15 cellular contexts compared by ENCODE assay signal in the genomic region with DNA sequence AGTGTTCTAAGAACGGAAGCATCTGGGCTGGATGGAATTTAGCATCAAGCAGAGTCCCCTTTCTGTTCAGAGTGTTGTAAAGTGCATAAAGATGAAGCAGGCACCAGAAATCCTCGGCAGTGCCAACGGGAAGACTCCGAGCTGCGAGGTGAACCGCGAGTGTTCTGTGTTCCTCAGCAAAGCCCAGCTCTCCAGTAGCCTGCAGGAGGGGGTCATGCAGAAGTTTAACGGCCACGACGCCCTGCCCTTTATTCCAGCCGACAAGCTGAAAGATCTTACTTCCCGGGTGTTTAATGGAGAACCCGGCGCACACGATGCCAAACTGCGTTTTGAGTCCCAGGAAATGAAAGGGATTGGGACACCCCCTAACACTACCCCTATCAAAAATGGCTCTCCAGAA. TPM values are rescaled to one million over a fixed set of nuclear protein-coding genes. Genes with fewer than 3 reads are reported as not detected.
DNase-seq lines count a peak whose midpoint lies in the region; ATAC-seq and TF ChIP-seq lines count a peak whose summit lies in the region.
"Had no signal": no experiment of that assay in that cellular context is flagged by ENCODE, and none has a peak within 500 bp of the region (broad histone marks: within the 10 kb centered on the region; RNA-seq: fewer than 3 reads in every experiment).

No MANE protein-coding gene starts in this region.

- H3K27me3 ChIP-seq in breast epithelium (no peaks in the 10 kb centered on the region), Panc1 (ENCODE audit: control insufficient read depth, insufficient read depth, low read length) (no peaks in the 10 kb centered on the region), lower lobe of right lung (ENCODE audit: low read depth) (no peaks in the 10 kb centered on the region), upper lobe of right lung (no peaks in the 10 kb centered on the region), gastroesophageal sphincter (no peaks in the 10 kb centered on the region)
- H3K27me3 ChIP-seq: BLaER1 had no signal

- BruUV-seq in MCF 10A (replicated peaks; lab: Mats Ljungman, UMichigan) = TSS peak; percentile 88
- BruUV-seq in Panc1 (replicated peaks; lab: Mats Ljungman, UMichigan) = TSS peak; percentile 79

- no peak overlapping the region for H3K27ac ChIP-seq in breast epithelium
- no peak overlapping the region for H3K27ac ChIP-seq in Panc1 (ENCODE audit: low read length)
- peak overlapping the region; percentile 66 for H3K27ac ChIP-seq in lower lobe of right lung
- H3K27ac ChIP-seq in upper lobe of right lung = peak overlapping the region; percentile 49
- H3K27ac ChIP-seq in gastroesophageal sphincter = no peak overlapping the region
- H3K27ac ChIP-seq: BLaER1, KMS-11 had no signal

- TF ChIP-seq POLR2A in breast epithelium (IDR thresholded peaks at IDR 0.05) (no peak), gastroesophageal sphincter (IDR thresholded peaks at IDR 0.05) (no peak)

- no peaks in the 10 kb centered on the region for H3K4me1 ChIP-seq in breast epithelium
- H3K4me1 ChIP-seq in Panc1 (ENCODE audit: control insufficient read depth, insufficient read depth, low read length) = peaks cover 10% of the 10 kb centered on the region; the same call in 1 of the 2 replicates
- peaks cover 21% of the 10 kb centered on the region for H3K4me1 ChIP-seq in lower lobe of right lung
- no peaks in the 10 kb centered on the region for H3K4me1 ChIP-seq in upper lobe of right lung
- H3K4me1 ChIP-seq in gastroesophageal sphincter = peaks cover 0 to 4% (median 0%) of the 10 kb centered on the region in 3 donors

- H3K27me3 Mint-ChIP-seq in MCF 10A (ENCODE audit: insufficient read depth, unreplicated experiment) = no peaks in the 10 kb centered on the region

- no peak for TF ChIP-seq EP300 in gastroesophageal sphincter (IDR thresholded peaks at IDR 0.05)

- no peaks in the 10 kb centered on the region for H3K9me3 Mint-ChIP-seq in MCF 10A (ENCODE audit: unreplicated experiment)
- H3K9me3 Mint-ChIP-seq: GM23338 had no signal

- POLR2A ChIA-PET in MCF 10A (lab: Yijun Ruan, JAX) = interaction anchor here (1.3 to 2.0 kb wide), 3 partner anchors 8 to 44 kb away, joined by 4 to 7 read pairs (median 7); partner anchors contain the start of gene LETM1
- POLR2A ChIA-PET in Panc1 (lab: Charles Lee) = no interaction called here

- in situ Hi-C loops in Panc1 (cut with HindIII; ENCODE audit: low pct_unique_long_range_greater_than_20kb, low sequenced_read_pairs) = no loop called here

- TF ChIP-seq CTCF in MCF 10A (IDR thresholded peaks at IDR 0.05; ENCODE audit: unreplicated experiment) (no peak), breast epithelium (IDR thresholded peaks at IDR 0.05) (no peak), Panc1 (IDR thresholded peaks at IDR 0.05) (no peak), lower lobe of right lung (IDR thresholded peaks at IDR 0.05) (no peak), upper lobe of right lung (IDR thresholded peaks at IDR 0.05) (no peak), gastroesophageal sphincter (IDR thresholded peaks at IDR 0.05) (no peak)

- ATAC-seq in Panc1 = no peak
- peak in 1 of 2 donors; percentile 2 for ATAC-seq in lower lobe of right lung
- ATAC-seq in upper lobe of right lung = no peak
- ATAC-seq in gastroesophageal sphincter = no peak
- ATAC-seq: GM23338 had no signal

- intact Hi-C loops in MCF 10A (cut with micrococcal nuclease) = no loop called here
- intact Hi-C loops in breast epithelium (cut with DNase I; ENCODE audit: low total_unique reads) = loop anchor here (10.0 kb wide), 1 partner anchor 146 kb away; no protein-coding TSS in a partner anchor
- intact Hi-C loops in Panc1 (cut with micrococcal nuclease; ENCODE audit: unreplicated experiment) = no loop called here
- intact Hi-C loops in lower lobe of right lung (cut with DNase I) = no loop called here
- intact Hi-C loops in upper lobe of right lung (cut with DNase I) = no loop called here

- peaks cover 5% of the 10 kb centered on the region for H3K4me1 Mint-ChIP-seq in MCF 10A (ENCODE audit: insufficient read depth, unreplicated experiment)

- no peak overlapping the region for H3K4me3 Mint-ChIP-seq in MCF 10A (ENCODE audit: unreplicated experiment)
- H3K4me3 Mint-ChIP-seq: GM23338 had no signal

- CTCF ChIA-PET in MCF 10A (lab: Yijun Ruan, JAX) (interaction anchor here (0.6 to 4.2 kb wide), 14 partner anchors 8 to 271 kb away, joined by 3 to 79 read pairs (median 11); partner anchors contain the start of gene LETM1), Panc1 (lab: Charles Lee) (no interaction called here)

- WGBS in gastroesophageal sphincter (ENCODE audit: low coverage in 1 of 2), 2 donors = 79 to 84% methylated on average over 6 to 16 of the region's 16 CpGs

- H3K4me3 ChIP-seq in breast epithelium (no peak overlapping the region), Panc1 (ENCODE audit: low read depth in 2 of 2, low read length in 2 of 2) (no peak overlapping the region), lower lobe of right lung (no peak overlapping the region), upper lobe of right lung (no peak overlapping the region), gastroesophageal sphincter (no peak overlapping the region)
- H3K4me3 ChIP-seq: BLaER1, GM23338 had no signal

- H3K9me3 ChIP-seq in breast epithelium (no peaks in the 10 kb centered on the region), Panc1 (ENCODE audit: control insufficient read depth, insufficient read depth, low read depth, low read length) (no peaks in the 10 kb centered on the region), lower lobe of right lung (no peaks in the 10 kb centered on the region), upper lobe of right lung (no peaks in the 10 kb centered on the region), gastroesophageal sphincter (no peaks in the 10 kb centered on the region)
- H3K9me3 ChIP-seq: BLaER1 had no signal

- peaks cover 38% of the 10 kb centered on the region for H3K36me3 Mint-ChIP-seq in MCF 10A (ENCODE audit: insufficient read depth, unreplicated experiment)

- H3K27ac Mint-ChIP-seq in MCF 10A (ENCODE audit: low read depth, unreplicated experiment) = no peak overlapping the region
- H3K27ac Mint-ChIP-seq: GM23338 had no signal

- no peaks in the 10 kb centered on the region for H3K36me3 ChIP-seq in breast epithelium
- H3K36me3 ChIP-seq in Panc1 (ENCODE audit: control insufficient read depth, insufficient read depth, low read length) = peaks cover 4% of the 10 kb centered on the region; the same call in 1 of the 2 replicates
- H3K36me3 ChIP-seq in lower lobe of right lung = peaks cover 41% of the 10 kb centered on the region
- H3K36me3 ChIP-seq in upper lobe of right lung = peaks cover 16% of the 10 kb centered on the region
- peaks cover 0 to 50% of the 10 kb centered on the region in 2 donors for H3K36me3 ChIP-seq in gastroesophageal sphincter

- DNase-seq in MCF 10A (ENCODE audit: unreplicated experiment) (no peak), breast epithelium (ENCODE audit: low spot score in 2 of 2) (no peak), Panc1 (ENCODE audit: low read depth, low spot score) (no peak), lower lobe of right lung (no peak), upper lobe of right lung (peak; percentile 52), hepatic stellate cell (ENCODE audit: low spot score) (no peak)
- no peak for DNase-seq in activated naive CD4-positive, alpha-beta T cell (lab: John Stamatoyannopoulos, UW)
- DNase-seq: GF-D8, NCI-H1092, NCI-H524, SHP77 had no signal

RNA-seq across cellular contexts. Expression of gene NSD2, which starts 29.4 kb away (rescaled TPM):
- 100 and 109 TPM in 2 replicates for total RNA-seq in MCF 10A (2022)
- 10 to 100 TPM; 24.6 to 36.7 (median 30.8) TPM for total RNA-seq in breast epithelium
- 116 TPM for total RNA-seq in Panc1 (2021; ENCODE audit: unreplicated experiment)
- 59.7 TPM for polyA plus RNA-seq in Panc1 (2012; ENCODE audit: insufficient read length)
- 52.9 TPM for total RNA-seq in lower lobe of right lung
- 45.2 TPM for total RNA-seq in upper lobe of right lung
- total RNA-seq in gastroesophageal sphincter = 10 to 100 TPM; 37.8 to 47.3 (median 39.4) TPM

RNA-seq across cellular contexts. Expression of gene LETM1, which starts 44.7 kb away (rescaled TPM):
- total RNA-seq in MCF 10A (2022) (85.0 and 86.3 TPM in 2 replicates), breast epithelium (10 to 100 TPM; 31.0 to 42.9 (median 32.5) TPM), Panc1 (2021; ENCODE audit: unreplicated experiment) (67.6 TPM), lower lobe of right lung (33.6 TPM), upper lobe of right lung (39.5 TPM), gastroesophageal sphincter (10 to 100 TPM; 24.0 to 29.2 (median 26.9) TPM)
- 54.8 TPM for polyA plus RNA-seq in Panc1 (2012; ENCODE audit: insufficient read length)

Comparison
In these comparisons a context has a peak if more than half of its experiments do, and no peak if none do; other contexts are left out.
1. H3K27ac ChIP-seq: peak in lower lobe of right lung (single experiment) and upper lobe of right lung (single experiment); none in breast epithelium (0 of 2), Panc1 (single experiment) and gastroesophageal sphincter (0 of 4).